ENCODE assay signal across 1 cellular context in the genomic region with DNA sequence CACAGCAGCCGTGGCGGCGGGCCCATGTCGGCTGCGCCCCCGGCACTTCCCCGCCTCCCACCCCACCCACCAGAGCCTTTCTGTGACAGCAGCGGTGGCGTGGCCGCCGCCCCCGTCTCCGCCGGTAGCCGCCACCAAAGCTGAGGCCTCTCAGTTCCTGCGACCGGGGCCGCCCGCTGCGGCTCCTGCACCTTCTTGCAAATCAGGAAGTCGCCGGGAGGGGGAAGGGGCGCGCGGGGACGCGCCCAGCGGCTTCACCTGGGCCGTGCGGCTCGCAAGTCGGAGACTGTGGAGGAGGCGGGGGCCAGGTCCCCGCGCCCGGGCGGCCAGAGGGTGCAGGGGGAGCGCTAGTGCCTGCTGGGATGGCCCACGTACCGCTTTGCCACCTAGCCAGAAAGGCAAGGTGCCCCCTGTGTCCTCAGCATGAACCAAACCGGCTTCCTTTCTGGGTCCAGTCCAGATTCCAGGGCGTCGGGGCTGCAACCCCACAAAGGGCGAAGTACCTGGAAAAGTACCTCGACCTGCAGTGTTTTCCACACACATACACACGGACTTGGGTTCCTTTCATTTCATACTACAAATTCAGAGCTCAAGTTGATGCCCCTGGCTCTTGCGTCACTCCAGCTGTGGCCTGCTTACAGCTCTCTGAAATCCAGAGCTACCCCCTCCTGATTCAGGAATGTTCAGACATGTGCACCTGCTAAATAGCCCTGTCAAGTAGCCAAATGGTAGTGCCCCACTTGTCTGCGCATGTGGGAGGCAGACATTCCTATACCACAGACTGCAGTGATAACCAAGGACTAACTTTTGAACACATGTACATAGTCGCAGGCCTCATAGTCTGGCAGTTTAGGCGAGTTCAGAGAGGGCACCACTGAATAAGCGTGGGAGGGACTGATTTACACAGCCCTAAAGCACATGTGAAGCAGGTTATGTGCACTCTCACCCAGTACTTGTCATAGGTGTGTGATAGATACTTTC.
TF ChIP-seq lines count a peak whose summit lies in the region.

A gene with protein sequence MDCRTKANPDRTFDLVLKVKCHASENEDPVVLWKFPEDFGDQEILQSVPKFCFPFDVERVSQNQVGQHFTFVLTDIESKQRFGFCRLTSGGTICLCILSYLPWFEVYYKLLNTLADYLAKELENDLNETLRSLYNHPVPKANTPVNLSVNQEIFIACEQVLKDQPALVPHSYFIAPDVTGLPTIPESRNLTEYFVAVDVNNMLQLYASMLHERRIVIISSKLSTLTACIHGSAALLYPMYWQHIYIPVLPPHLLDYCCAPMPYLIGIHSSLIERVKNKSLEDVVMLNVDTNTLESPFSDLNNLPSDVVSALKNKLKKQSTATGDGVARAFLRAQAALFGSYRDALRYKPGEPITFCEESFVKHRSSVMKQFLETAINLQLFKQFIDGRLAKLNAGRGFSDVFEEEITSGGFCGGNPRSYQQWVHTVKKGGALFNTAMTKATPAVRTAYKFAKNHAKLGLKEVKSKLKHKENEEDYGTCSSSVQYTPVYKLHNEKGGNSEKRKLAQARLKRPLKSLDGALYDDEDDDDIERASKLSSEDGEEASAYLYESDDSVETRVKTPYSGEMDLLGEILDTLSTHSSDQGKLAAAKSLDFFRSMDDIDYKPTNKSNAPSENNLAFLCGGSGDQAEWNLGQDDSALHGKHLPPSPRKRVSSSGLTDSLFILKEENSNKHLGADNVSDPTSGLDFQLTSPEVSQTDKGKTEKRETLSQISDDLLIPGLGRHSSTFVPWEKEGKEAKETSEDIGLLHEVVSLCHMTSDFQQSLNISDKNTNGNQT (minus strand): TSS at position 199 of the 981 bp plus-strand sequence. CDS start 325 bp downstream, outside the sequence.

TF ChIP-seq in K562, 482 proteins besides CTCF, POLR2A, EP300 and RAD21 (continued from another document and continues in another):
- TF ChIP-seq, protein P1, sequence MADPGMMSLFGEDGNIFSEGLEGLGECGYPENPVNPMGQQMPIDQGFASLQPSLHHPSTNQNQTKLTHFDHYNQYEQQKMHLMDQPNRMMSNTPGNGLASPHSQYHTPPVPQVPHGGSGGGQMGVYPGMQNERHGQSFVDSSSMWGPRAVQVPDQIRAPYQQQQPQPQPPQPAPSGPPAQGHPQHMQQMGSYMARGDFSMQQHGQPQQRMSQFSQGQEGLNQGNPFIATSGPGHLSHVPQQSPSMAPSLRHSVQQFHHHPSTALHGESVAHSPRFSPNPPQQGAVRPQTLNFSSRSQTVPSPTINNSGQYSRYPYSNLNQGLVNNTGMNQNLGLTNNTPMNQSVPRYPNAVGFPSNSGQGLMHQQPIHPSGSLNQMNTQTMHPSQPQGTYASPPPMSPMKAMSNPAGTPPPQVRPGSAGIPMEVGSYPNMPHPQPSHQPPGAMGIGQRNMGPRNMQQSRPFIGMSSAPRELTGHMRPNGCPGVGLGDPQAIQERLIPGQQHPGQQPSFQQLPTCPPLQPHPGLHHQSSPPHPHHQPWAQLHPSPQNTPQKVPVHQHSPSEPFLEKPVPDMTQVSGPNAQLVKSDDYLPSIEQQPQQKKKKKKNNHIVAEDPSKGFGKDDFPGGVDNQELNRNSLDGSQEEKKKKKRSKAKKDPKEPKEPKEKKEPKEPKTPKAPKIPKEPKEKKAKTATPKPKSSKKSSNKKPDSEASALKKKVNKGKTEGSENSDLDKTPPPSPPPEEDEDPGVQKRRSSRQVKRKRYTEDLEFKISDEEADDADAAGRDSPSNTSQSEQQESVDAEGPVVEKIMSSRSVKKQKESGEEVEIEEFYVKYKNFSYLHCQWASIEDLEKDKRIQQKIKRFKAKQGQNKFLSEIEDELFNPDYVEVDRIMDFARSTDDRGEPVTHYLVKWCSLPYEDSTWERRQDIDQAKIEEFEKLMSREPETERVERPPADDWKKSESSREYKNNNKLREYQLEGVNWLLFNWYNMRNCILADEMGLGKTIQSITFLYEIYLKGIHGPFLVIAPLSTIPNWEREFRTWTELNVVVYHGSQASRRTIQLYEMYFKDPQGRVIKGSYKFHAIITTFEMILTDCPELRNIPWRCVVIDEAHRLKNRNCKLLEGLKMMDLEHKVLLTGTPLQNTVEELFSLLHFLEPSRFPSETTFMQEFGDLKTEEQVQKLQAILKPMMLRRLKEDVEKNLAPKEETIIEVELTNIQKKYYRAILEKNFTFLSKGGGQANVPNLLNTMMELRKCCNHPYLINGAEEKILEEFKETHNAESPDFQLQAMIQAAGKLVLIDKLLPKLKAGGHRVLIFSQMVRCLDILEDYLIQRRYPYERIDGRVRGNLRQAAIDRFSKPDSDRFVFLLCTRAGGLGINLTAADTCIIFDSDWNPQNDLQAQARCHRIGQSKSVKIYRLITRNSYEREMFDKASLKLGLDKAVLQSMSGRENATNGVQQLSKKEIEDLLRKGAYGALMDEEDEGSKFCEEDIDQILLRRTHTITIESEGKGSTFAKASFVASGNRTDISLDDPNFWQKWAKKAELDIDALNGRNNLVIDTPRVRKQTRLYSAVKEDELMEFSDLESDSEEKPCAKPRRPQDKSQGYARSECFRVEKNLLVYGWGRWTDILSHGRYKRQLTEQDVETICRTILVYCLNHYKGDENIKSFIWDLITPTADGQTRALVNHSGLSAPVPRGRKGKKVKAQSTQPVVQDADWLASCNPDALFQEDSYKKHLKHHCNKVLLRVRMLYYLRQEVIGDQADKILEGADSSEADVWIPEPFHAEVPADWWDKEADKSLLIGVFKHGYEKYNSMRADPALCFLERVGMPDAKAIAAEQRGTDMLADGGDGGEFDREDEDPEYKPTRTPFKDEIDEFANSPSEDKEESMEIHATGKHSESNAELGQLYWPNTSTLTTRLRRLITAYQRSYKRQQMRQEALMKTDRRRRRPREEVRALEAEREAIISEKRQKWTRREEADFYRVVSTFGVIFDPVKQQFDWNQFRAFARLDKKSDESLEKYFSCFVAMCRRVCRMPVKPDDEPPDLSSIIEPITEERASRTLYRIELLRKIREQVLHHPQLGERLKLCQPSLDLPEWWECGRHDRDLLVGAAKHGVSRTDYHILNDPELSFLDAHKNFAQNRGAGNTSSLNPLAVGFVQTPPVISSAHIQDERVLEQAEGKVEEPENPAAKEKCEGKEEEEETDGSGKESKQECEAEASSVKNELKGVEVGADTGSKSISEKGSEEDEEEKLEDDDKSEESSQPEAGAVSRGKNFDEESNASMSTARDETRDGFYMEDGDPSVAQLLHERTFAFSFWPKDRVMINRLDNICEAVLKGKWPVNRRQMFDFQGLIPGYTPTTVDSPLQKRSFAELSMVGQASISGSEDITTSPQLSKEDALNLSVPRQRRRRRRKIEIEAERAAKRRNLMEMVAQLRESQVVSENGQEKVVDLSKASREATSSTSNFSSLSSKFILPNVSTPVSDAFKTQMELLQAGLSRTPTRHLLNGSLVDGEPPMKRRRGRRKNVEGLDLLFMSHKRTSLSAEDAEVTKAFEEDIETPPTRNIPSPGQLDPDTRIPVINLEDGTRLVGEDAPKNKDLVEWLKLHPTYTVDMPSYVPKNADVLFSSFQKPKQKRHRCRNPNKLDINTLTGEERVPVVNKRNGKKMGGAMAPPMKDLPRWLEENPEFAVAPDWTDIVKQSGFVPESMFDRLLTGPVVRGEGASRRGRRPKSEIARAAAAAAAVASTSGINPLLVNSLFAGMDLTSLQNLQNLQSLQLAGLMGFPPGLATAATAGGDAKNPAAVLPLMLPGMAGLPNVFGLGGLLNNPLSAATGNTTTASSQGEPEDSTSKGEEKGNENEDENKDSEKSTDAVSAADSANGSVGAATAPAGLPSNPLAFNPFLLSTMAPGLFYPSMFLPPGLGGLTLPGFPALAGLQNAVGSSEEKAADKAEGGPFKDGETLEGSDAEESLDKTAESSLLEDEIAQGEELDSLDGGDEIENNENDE (IDR thresholded peaks at IDR 0.05; ENCODE audit: low read depth, low read length): no peak
- TF ChIP-seq, protein P2, sequence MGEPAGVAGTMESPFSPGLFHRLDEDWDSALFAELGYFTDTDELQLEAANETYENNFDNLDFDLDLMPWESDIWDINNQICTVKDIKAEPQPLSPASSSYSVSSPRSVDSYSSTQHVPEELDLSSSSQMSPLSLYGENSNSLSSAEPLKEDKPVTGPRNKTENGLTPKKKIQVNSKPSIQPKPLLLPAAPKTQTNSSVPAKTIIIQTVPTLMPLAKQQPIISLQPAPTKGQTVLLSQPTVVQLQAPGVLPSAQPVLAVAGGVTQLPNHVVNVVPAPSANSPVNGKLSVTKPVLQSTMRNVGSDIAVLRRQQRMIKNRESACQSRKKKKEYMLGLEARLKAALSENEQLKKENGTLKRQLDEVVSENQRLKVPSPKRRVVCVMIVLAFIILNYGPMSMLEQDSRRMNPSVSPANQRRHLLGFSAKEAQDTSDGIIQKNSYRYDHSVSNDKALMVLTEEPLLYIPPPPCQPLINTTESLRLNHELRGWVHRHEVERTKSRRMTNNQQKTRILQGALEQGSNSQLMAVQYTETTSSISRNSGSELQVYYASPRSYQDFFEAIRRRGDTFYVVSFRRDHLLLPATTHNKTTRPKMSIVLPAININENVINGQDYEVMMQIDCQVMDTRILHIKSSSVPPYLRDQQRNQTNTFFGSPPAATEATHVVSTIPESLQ (CRISPR knock-in tag; IDR thresholded peaks at IDR 0.05): no peak; the same call in 1 of the 2 replicates
- TF ChIP-seq FOXA1 (IDR thresholded peaks at IDR 0.05; ENCODE audit: borderline replicate concordance) (no peak), MTA3 (IDR thresholded peaks at IDR 0.05; ENCODE audit: borderline replicate concordance) (no peak; the same call in 1 of the 2 replicates), ZNF197 (CRISPR knock-in tag; IDR thresholded peaks at IDR 0.05; ENCODE audit: low read depth) (no peak), ELF2 (CRISPR knock-in tag; IDR thresholded peaks at IDR 0.05) (0 out of 2 replicates have a peak, but pooled peaks have one; percentile 43), DACH1 (IDR thresholded peaks at IDR 0.05; ENCODE audit: partially characterized antibody) (peak; percentile 9), SLC30A9 (CRISPR knock-in tag; IDR thresholded peaks at IDR 0.05) (no peak), ZNF140 (CRISPR knock-in tag; IDR thresholded peaks at IDR 0.05) (no peak), RFX1 (IDR thresholded peaks at IDR 0.05) (no peak), TRIM24 (IDR thresholded peaks at IDR 0.05) (no peak), SP2 (IDR thresholded peaks at IDR 0.05; ENCODE audit: extremely low read depth, low read depth, low read length, poor library complexity, severe bottlenecking) (no peak), ZEB2 (IDR thresholded peaks at IDR 0.05) (0 out of 2 replicates have a peak, but pooled peaks have one; percentile 25), POLR2B (IDR thresholded peaks at IDR 0.05; ENCODE audit: low read depth, partially characterized antibody) (peak; percentile 58), ETV1 (tag; conservative IDR thresholded peaks at IDR 0.05; ENCODE audit: low read depth) (peak; percentile 52; the same call in 1 of the 2 replicates), TOE1 (IDR thresholded peaks at IDR 0.05; ENCODE audit: borderline replicate concordance) (no peak), TOE1 (CRISPR knock-in tag; IDR thresholded peaks at IDR 0.05; ENCODE audit: borderline replicate concordance, low read depth) (no peak), CBX3 (IDR thresholded peaks at IDR 0.05; ENCODE audit: borderline replicate concordance in 1 of 2, low read length in 2 of 2) (no peak)
- TF ChIP-seq, protein P3, sequence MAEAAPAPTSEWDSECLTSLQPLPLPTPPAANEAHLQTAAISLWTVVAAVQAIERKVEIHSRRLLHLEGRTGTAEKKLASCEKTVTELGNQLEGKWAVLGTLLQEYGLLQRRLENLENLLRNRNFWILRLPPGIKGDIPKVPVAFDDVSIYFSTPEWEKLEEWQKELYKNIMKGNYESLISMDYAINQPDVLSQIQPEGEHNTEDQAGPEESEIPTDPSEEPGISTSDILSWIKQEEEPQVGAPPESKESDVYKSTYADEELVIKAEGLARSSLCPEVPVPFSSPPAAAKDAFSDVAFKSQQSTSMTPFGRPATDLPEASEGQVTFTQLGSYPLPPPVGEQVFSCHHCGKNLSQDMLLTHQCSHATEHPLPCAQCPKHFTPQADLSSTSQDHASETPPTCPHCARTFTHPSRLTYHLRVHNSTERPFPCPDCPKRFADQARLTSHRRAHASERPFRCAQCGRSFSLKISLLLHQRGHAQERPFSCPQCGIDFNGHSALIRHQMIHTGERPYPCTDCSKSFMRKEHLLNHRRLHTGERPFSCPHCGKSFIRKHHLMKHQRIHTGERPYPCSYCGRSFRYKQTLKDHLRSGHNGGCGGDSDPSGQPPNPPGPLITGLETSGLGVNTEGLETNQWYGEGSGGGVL (CRISPR knock-in tag; IDR thresholded peaks at IDR 0.05): no peak
- TF ChIP-seq, protein P4, sequence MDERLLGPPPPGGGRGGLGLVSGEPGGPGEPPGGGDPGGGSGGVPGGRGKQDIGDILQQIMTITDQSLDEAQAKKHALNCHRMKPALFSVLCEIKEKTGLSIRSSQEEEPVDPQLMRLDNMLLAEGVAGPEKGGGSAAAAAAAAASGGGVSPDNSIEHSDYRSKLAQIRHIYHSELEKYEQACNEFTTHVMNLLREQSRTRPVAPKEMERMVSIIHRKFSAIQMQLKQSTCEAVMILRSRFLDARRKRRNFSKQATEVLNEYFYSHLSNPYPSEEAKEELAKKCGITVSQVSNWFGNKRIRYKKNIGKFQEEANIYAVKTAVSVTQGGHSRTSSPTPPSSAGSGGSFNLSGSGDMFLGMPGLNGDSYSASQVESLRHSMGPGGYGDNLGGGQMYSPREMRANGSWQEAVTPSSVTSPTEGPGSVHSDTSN (CRISPR knock-in tag; IDR thresholded peaks at IDR 0.05; ENCODE audit: low read depth): no peak
- TF ChIP-seq, protein P4 (tag; conservative IDR thresholded peaks at IDR 0.05; ENCODE audit: low read depth): no peak
- TF ChIP-seq, protein P5, sequence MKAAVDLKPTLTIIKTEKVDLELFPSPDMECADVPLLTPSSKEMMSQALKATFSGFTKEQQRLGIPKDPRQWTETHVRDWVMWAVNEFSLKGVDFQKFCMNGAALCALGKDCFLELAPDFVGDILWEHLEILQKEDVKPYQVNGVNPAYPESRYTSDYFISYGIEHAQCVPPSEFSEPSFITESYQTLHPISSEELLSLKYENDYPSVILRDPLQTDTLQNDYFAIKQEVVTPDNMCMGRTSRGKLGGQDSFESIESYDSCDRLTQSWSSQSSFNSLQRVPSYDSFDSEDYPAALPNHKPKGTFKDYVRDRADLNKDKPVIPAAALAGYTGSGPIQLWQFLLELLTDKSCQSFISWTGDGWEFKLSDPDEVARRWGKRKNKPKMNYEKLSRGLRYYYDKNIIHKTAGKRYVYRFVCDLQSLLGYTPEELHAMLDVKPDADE (conservative IDR thresholded peaks at IDR 0.05; ENCODE audit: control insufficient read depth, low read depth, low read length): 0 out of 2 replicates have a peak, but pooled peaks have one; percentile 2
